22 cellular contexts compared by ENCODE assay signal in the genomic region with DNA sequence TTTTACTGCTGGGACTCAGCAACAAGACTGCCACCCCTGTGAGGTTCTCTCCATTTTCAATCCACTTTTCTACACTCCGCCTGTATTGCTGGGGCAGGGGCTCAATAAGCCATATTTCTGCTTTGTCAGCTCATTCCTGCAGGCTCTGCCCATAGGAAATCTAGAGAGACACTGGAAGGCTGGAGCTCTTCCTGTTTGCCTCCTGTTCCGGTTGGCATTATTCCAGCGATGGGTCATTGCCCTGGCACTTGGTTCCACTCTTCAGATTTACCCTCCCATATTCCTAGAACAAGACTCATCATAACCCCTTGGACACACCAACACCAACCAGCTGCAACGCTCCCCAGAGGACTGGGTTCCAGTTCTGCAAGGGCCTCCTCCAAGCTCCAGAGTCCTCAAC.
DNase-seq lines count a peak whose midpoint lies in the region; ATAC-seq, FAIRE-seq and TF ChIP-seq lines count a peak whose summit lies in the region.
"Had no signal": no experiment of that assay in that cellular context is flagged by ENCODE, and none has a peak within 500 bp of the region (broad histone marks: within the 10 kb centered on the region; RNA-seq: fewer than 3 reads in every experiment).

No MANE protein-coding gene starts in this region.

- TF ChIP-seq POLR2A in H54 (IDR thresholded peaks at IDR 0.05; ENCODE audit: low read depth, low read length) = no peak

- H3K27me3 Mint-ChIP-seq in CD8-positive, alpha-beta T cell (ENCODE audit: low read depth) = no peaks in the 10 kb centered on the region
- H3K27me3 Mint-ChIP-seq in activated CD4-positive, alpha-beta T cell treated with anti-CD3 and anti-CD28 coated beads for 36 hours = no peaks in the 10 kb centered on the region
- H3K27me3 Mint-ChIP-seq: activated CD4-positive, alpha-beta T cell treated with anti-CD3 and anti-CD28 coated beads, Interleukin-2, amount 10 ng/mL, durations not matched to agents 7 days and 5 days had no signal

- POLR2A ChIA-PET in CD8-positive, alpha-beta T cell (lab: Charles Lee) = no interaction called here
- POLR2A ChIA-PET in activated CD4-positive, alpha-beta T cell treated with anti-CD3 and anti-CD28 coated beads for 36 hours (lab: Charles Lee) = no interaction called here

- no peak overlapping the region for H3K27ac ChIP-seq in CD8-positive, alpha-beta T cell (ENCODE audit: low read depth, low read length)
- H3K27ac ChIP-seq: heart right ventricle, parathyroid adenoma, Peyer's patch, skin epidermis, uterus had no signal

- no peaks in the 10 kb centered on the region for H3K9me3 ChIP-seq in CD8-positive, alpha-beta T cell (ENCODE audit: low read length)
- H3K9me3 ChIP-seq: Peyer's patch, uterus had no signal

- no peaks in the 10 kb centered on the region for H3K9me3 Mint-ChIP-seq in CD8-positive, alpha-beta T cell
- no peaks in the 10 kb centered on the region for H3K9me3 Mint-ChIP-seq in activated CD4-positive, alpha-beta T cell treated with anti-CD3 and anti-CD28 coated beads for 36 hours (ENCODE audit: low read depth)
- H3K9me3 Mint-ChIP-seq: activated CD4-positive, alpha-beta T cell treated with anti-CD3 and anti-CD28 coated beads, Interleukin-2, amount 10 ng/mL, durations not matched to agents 7 days and 5 days had no signal

- in situ Hi-C loops in ACHN (cut with HindIII; ENCODE audit: low pct_ligation_motif_present, low pct_unique_long_range_greater_than_20kb, low sequenced_read_pairs) = no loop called here

- FAIRE-seq in H54 (lab: Jason Lieb, UNC) = no peak
- FAIRE-seq: GM12891 had no signal

- H3K36me3 Mint-ChIP-seq in CD8-positive, alpha-beta T cell = no peaks in the 10 kb centered on the region
- H3K36me3 Mint-ChIP-seq in activated CD4-positive, alpha-beta T cell treated with anti-CD3 and anti-CD28 coated beads for 36 hours (ENCODE audit: low read depth) = no peaks in the 10 kb centered on the region
- H3K36me3 Mint-ChIP-seq: immature natural killer cell; naive thymus-derived CD8-positive, alpha-beta T cell had no signal

- intact Hi-C loops in CD8-positive, alpha-beta T cell (cut with DNase I, micrococcal nuclease) = no loop called here
- intact Hi-C loops in activated CD4-positive, alpha-beta T cell treated with anti-CD3 and anti-CD28 coated beads for 36 hours (cut with DNase I, micrococcal nuclease) = no loop called here

- no peak overlapping the region for H3K4me3 Mint-ChIP-seq in CD8-positive, alpha-beta T cell
- no peak overlapping the region for H3K4me3 Mint-ChIP-seq in activated CD4-positive, alpha-beta T cell treated with anti-CD3 and anti-CD28 coated beads for 36 hours
- H3K4me3 Mint-ChIP-seq: activated CD4-positive, alpha-beta T cell treated with anti-CD3 and anti-CD28 coated beads, Interleukin-2, amount 10 ng/mL, durations not matched to agents 7 days and 5 days; immature natural killer cell; naive thymus-derived CD8-positive, alpha-beta T cell had no signal

- TF ChIP-seq CTCF in kidney epithelial cell (IDR thresholded peaks at IDR 0.05; ENCODE audit: insufficient read depth, low read length, poor library complexity, severe bottlenecking) = no peak
- no peak for TF ChIP-seq CTCF in CD8-positive, alpha-beta T cell (IDR thresholded peaks at IDR 0.05)

- no peak for ATAC-seq in CD8-positive, alpha-beta T cell
- no peak for ATAC-seq in activated CD4-positive, alpha-beta T cell treated with anti-CD3 and anti-CD28 coated beads for 36 hours
- ATAC-seq: heart right ventricle; naive thymus-derived CD8-positive, alpha-beta T cell had no signal

- no peaks in the 10 kb centered on the region for H3K4me1 ChIP-seq in CD8-positive, alpha-beta T cell (ENCODE audit: insufficient read depth, low read length)
- H3K4me1 ChIP-seq: heart right ventricle, parathyroid adenoma, Peyer's patch, uterus had no signal

- no peak overlapping the region for H3K4me3 ChIP-seq in kidney epithelial cell (ENCODE audit: low read depth, low read length)
- H3K4me3 ChIP-seq in CD8-positive, alpha-beta T cell (ENCODE audit: low read depth, low read length) = no peak overlapping the region
- H3K4me3 ChIP-seq: heart right ventricle, Peyer's patch, skin epidermis, uterus had no signal

- no peak overlapping the region for H3K27ac Mint-ChIP-seq in CD8-positive, alpha-beta T cell
- H3K27ac Mint-ChIP-seq in activated CD4-positive, alpha-beta T cell treated with anti-CD3 and anti-CD28 coated beads for 36 hours = no peak overlapping the region
- H3K27ac Mint-ChIP-seq: activated CD4-positive, alpha-beta T cell treated with anti-CD3 and anti-CD28 coated beads, Interleukin-2, amount 10 ng/mL, durations not matched to agents 7 days and 5 days; immature natural killer cell; naive thymus-derived CD8-positive, alpha-beta T cell had no signal

- no peaks in the 10 kb centered on the region for H3K27me3 ChIP-seq in kidney epithelial cell (ENCODE audit: control insufficient read depth, insufficient read depth, low read length)
- no peaks in the 10 kb centered on the region for H3K27me3 ChIP-seq in CD8-positive, alpha-beta T cell (ENCODE audit: insufficient read depth, low read length)
- H3K27me3 ChIP-seq: heart right ventricle, Peyer's patch, uterus had no signal

- DNase-seq in ACHN = peak; percentile 58
- peak; percentile 8 for DNase-seq in H54 (ENCODE audit: insufficient read length, low spot score)
- DNase-seq in NCI-H748 (lab: John Stamatoyannopoulos, UW; ENCODE audit: unreplicated experiment) = peak; percentile 45
- DNase-seq in kidney epithelial cell (ENCODE audit: low read depth) = peak; percentile 5
- DNase-seq in activated CD4-positive, CD25-positive, alpha-beta regulatory T cell (lab: John Stamatoyannopoulos, UW) = no peak
- no peak for DNase-seq in GM19238 (ENCODE audit: insufficient read length, low spot score)
- no peak for DNase-seq in CD8-positive, alpha-beta T cell
- no peak for DNase-seq in activated CD4-positive, alpha-beta T cell treated with anti-CD3 and anti-CD28 coated beads for 36 hours
- DNase-seq: activated CD4-positive, alpha-beta T cell treated with anti-CD3 and anti-CD28 coated beads, Interleukin-2, amount 10 ng/mL, durations not matched to agents 7 days and 5 days; cerebellar nuclear complex; heart right ventricle; immature natural killer cell; naive thymus-derived CD8-positive, alpha-beta T cell; NCI-H1930; NCI-H82; Peyer's patch; stimulated activated CD4-positive, alpha-beta T cell treated with anti-CD3 and anti-CD28 coated beads, Interleukin-4, amount 100 ng/mL, for 1 hour; SW 1271; uterus had no signal

- H3K36me3 ChIP-seq in kidney epithelial cell (ENCODE audit: control insufficient read depth, insufficient read depth, low read length) = no peaks in the 10 kb centered on the region
- no peaks in the 10 kb centered on the region for H3K36me3 ChIP-seq in CD8-positive, alpha-beta T cell (ENCODE audit: insufficient read depth, low read length)
- H3K36me3 ChIP-seq: heart right ventricle, Peyer's patch, uterus had no signal

- H3K4me1 Mint-ChIP-seq in CD8-positive, alpha-beta T cell (ENCODE audit: low read depth) = no peaks in the 10 kb centered on the region
- H3K4me1 Mint-ChIP-seq in activated CD4-positive, alpha-beta T cell treated with anti-CD3 and anti-CD28 coated beads for 36 hours = no peaks in the 10 kb centered on the region
- H3K4me1 Mint-ChIP-seq: activated CD4-positive, alpha-beta T cell treated with anti-CD3 and anti-CD28 coated beads, Interleukin-2, amount 10 ng/mL, durations not matched to agents 7 days and 5 days; immature natural killer cell; naive thymus-derived CD8-positive, alpha-beta T cell had no signal

- CTCF ChIA-PET in CD8-positive, alpha-beta T cell (lab: Charles Lee) = no interaction called here
- CTCF ChIA-PET in activated CD4-positive, alpha-beta T cell treated with anti-CD3 and anti-CD28 coated beads for 36 hours (lab: Charles Lee) = no interaction called here

Comparison
In these comparisons a context has a peak if more than half of its experiments do, and no peak if none do; other contexts are left out.
1. DNase-seq: peak in ACHN (single experiment), H54 (single experiment), NCI-H748 (single experiment) and kidney epithelial cell (single experiment); none in activated CD4-positive, CD25-positive, alpha-beta regulatory T cell (0 of 4), GM19238 (single experiment), CD8-positive, alpha-beta T cell (0 of 7) and activated CD4-positive, alpha-beta T cell treated with anti-CD3 and anti-CD28 coated beads for 36 hours (single experiment).